7 cellular contexts compared by ENCODE assay signal in the genomic region with DNA sequence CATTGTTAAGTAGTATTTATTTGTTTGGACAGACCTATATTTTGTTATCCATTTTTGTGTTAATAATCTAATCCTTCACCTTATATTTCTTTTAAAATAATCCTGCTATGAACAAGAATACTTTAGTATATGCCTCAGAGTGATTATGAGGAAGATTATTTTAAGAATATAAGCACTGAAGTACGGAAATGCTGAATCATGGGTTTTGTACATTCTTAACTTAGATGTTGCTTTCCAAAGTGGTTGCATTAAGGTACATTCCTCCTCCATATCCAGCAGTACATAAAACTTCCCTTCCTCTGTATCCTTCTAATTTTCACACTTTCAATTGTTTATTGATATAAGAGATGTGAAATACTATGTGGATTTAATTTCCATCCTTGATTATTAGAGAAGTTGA.
"Had no signal": no experiment of that assay in that cellular context is flagged by ENCODE, and none has a peak within 500 bp of the region (broad histone marks: within the 10 kb centered on the region; RNA-seq: fewer than 3 reads in every experiment).

No MANE protein-coding gene starts in this region.

- H3K4me3 ChIP-seq: GM23338, HAP-1 had no signal

- H3K9me3 ChIP-seq: HAP-1 had no signal

- H3K4me1 ChIP-seq: HAP-1 had no signal

- H3K4me2 ChIP-seq: GM23338 had no signal

- H3K27ac ChIP-seq: HL-60 had no signal

- ATAC-seq: GM23338, HCT116 had no signal

- H3K36me3 ChIP-seq: HAP-1 had no signal

- DNase-seq: H7, HFFc6, KG1 had no signal
